In genomic region chr2:101793277-101793969, GRCh38 we compare ENCODE assay signal across 9 cellular contexts.
DNase-seq lines count a peak whose midpoint lies in the region; ATAC-seq and TF ChIP-seq lines count a peak whose summit lies in the region.
"Had no signal": no experiment of that assay in that cellular context is flagged by ENCODE, and none has a peak within 500 bp of the region (broad histone marks: within the 10 kb centered on the region; RNA-seq: fewer than 3 reads in every experiment).

No MANE protein-coding gene starts in this region.

- in situ Hi-C loops in astrocyte of the cerebellum (cut with HindIII; ENCODE audit: low sequenced_read_pairs) = no loop called here

- no peak overlapping the region for H3K27ac ChIP-seq in thyroid gland
- H3K27ac ChIP-seq in esophagus squamous epithelium = no peak overlapping the region
- H3K27ac ChIP-seq: testis had no signal

- H3K4me1 ChIP-seq in thyroid gland = peaks cover 4 to 6% of the 10 kb centered on the region in 2 donors
- H3K4me1 ChIP-seq in esophagus squamous epithelium = peaks cover 0 to 49% (median 3%) of the 10 kb centered on the region in 3 donors

- 66 to 79% methylated on average over 3 of the region's 3 CpGs for WGBS in thyroid gland, 2 donors
- WGBS in esophagus squamous epithelium, 2 donors = 63 to 78% methylated on average over 2 to 3 of the region's 3 CpGs

- intact Hi-C loops in thyroid gland (cut with DNase I) = no loop called here
- intact Hi-C loops in esophagus squamous epithelium (cut with DNase I) = no loop called here

- ATAC-seq in HG02885 (IDR thresholded peaks at IDR 0.05; ENCODE audit: poor library complexity, unreplicated experiment) (no peak), GM21717 (IDR thresholded peaks at IDR 0.05; ENCODE audit: unreplicated experiment) (no peak)

- no peaks in the 10 kb centered on the region for H3K27me3 ChIP-seq in thyroid gland
- no peaks in the 10 kb centered on the region for H3K27me3 ChIP-seq in esophagus squamous epithelium
- H3K27me3 ChIP-seq: testis had no signal

- TF ChIP-seq POLR2A in thyroid gland (IDR thresholded peaks at IDR 0.05) (no peak), esophagus squamous epithelium (IDR thresholded peaks at IDR 0.05) (no peak)

- no peak overlapping the region for H3K4me3 ChIP-seq in astrocyte of the cerebellum (ENCODE audit: low read depth, low read length)
- no peak overlapping the region for H3K4me3 ChIP-seq in thyroid gland (replicated peaks in 1 of 3)
- no peak overlapping the region for H3K4me3 ChIP-seq in esophagus squamous epithelium
- H3K4me3 ChIP-seq: testis had no signal

- TF ChIP-seq CTCF in astrocyte of the cerebellum (IDR thresholded peaks at IDR 0.05; ENCODE audit: low read depth, low read length, missing control alignments) (peak; percentile 32), thyroid gland (IDR thresholded peaks at IDR 0.05) (no peak), esophagus squamous epithelium (IDR thresholded peaks at IDR 0.05) (no peak)

- H3K9me3 ChIP-seq in thyroid gland = no peaks in the 10 kb centered on the region
- H3K9me3 ChIP-seq in esophagus squamous epithelium = no peaks in the 10 kb centered on the region
- H3K9me3 ChIP-seq: testis had no signal

- DNase-seq in NCI-H82 (lab: John Stamatoyannopoulos, UW) = peak; percentile 28
- no peak for DNase-seq in NCI-H82 treated with DMSO at 0.1 percent for 48 hours (lab: John Stamatoyannopoulos, UW; ENCODE audit: unreplicated experiment)
- no peak for DNase-seq in astrocyte of the cerebellum (ENCODE audit: low read depth)
- peak; percentile 70 for DNase-seq in iPS-NIHi7 (ENCODE audit: extremely low spot score)
- peak; percentile 35 to 38 for DNase-seq in thyroid gland
- no peak for DNase-seq in esophagus squamous epithelium (lab: John Stamatoyannopoulos, UW)
- DNase-seq: testis had no signal

- H3K36me3 ChIP-seq in thyroid gland (no peaks in the 10 kb centered on the region), esophagus squamous epithelium (peaks cover 0 to 16% (median 0%) of the 10 kb centered on the region in 3 donors)

Comparison
In these comparisons a context has a peak if more than half of its experiments do, and no peak if none do; other contexts are left out.
1. DNase-seq: peak in NCI-H82 (single experiment), iPS-NIHi7 (single experiment) and thyroid gland (2 of 2); none in NCI-H82 treated with DMSO at 0.1 percent for 48 hours (single experiment), astrocyte of the cerebellum (single experiment) and esophagus squamous epithelium (single experiment).